Comparison of ENCODE assay signal across 9 cellular contexts in the genomic region with DNA sequence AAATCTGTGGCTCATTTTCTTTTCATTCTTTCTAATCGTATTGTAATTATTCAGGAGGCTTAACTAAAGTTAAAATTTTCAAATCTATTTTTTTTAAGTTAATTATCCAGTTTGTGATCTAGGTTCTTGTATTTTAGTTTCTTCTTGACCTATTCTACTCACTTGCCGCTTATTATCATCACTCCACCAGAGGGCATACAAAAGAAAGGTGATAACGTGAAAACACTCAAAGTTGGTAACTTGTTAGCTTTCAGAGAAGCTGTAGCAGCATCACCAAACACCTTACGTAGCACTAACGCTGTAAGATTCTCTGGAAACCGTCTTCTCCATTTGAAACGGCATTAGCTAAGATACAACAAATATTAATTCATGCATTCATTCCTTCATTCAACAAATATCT. TPM values are rescaled to one million over a fixed set of nuclear protein-coding genes. Genes with fewer than 3 reads are reported as not detected.
A peak's percentile ranks its signal among the peaks of the same experiment; 100 is the strongest.
DNase-seq lines count a peak whose midpoint lies in the region; ATAC-seq and TF ChIP-seq lines count a peak whose summit lies in the region.
"Had no signal": no experiment of that assay in that cellular context is flagged by ENCODE, and none has a peak within 500 bp of the region (broad histone marks: within the 10 kb centered on the region; RNA-seq: fewer than 3 reads in every experiment).

No MANE protein-coding gene starts in this region.

- intact Hi-C loops in PC-3 (cut with micrococcal nuclease) = loop anchor here (1.0 kb wide), 1 partner anchor 112 kb away; no protein-coding TSS in a partner anchor
- intact Hi-C loops in activated T-helper 1 cell treated with anti-CD3 and anti-CD28 coated beads, Interleukin-12 subunit alpha, Interleukin-12 subunit beta, Interleukin-2, Interleukin-4 antibody, amounts not matched to agents 30 ng/mL and 10 ng/mL and 1 ng/mL, durations not matched to agents 14 hours and 24 hours and 36 hours (cut with micrococcal nuclease) = loop anchor here (1.0 kb wide), 1 partner anchor 112 kb away; no protein-coding TSS in a partner anchor

- no peak overlapping the region for H3K4me2 ChIP-seq in PC-3 (ENCODE audit: low read length)

- H3K36me3 ChIP-seq in ACC112 (ENCODE audit: insufficient read depth, low read length) = 0 out of 2 replicates have a peak, but pooled peaks cover 5% of the 10 kb centered on the region
- H3K36me3 ChIP-seq in PC-3 (ENCODE audit: low read depth, low read length) = no peaks in the 10 kb centered on the region
- H3K36me3 ChIP-seq: tibial nerve had no signal

- TF ChIP-seq CTCF in PC-3 (conservative IDR thresholded peaks at IDR 0.05; ENCODE audit: low read depth, low read length) = peak; percentile 57
- TF ChIP-seq CTCF in fibroblast of pulmonary artery (IDR thresholded peaks at IDR 0.05; ENCODE audit: low read length, missing control alignments) = peak; percentile 41

- peaks cover 11% of the 10 kb centered on the region for H3K27me3 Mint-ChIP-seq in activated T-helper 1 cell treated with anti-CD3 and anti-CD28 coated beads, Interleukin-12 subunit alpha, Interleukin-12 subunit beta, Interleukin-2, Interleukin-4 antibody, amounts not matched to agents 30 ng/mL and 10 ng/mL and 1 ng/mL, durations not matched to agents 14 hours and 24 hours and 36 hours (ENCODE audit: insufficient read depth)

- peaks cover 92% of the 10 kb centered on the region for H3K79me2 ChIP-seq in ACC112 (ENCODE audit: control insufficient read depth, insufficient read depth, low read length, unreplicated experiment)
- H3K79me2 ChIP-seq in PC-3 (ENCODE audit: low read length) = no peaks in the 10 kb centered on the region

- no peaks in the 10 kb centered on the region for H4K20me1 ChIP-seq in PC-3 (ENCODE audit: low read length)

- H2AFZ ChIP-seq in ACC112 (ENCODE audit: low read length, unreplicated experiment) (no peak overlapping the region), PC-3 (ENCODE audit: low read length) (no peak overlapping the region)

- no peaks in the 10 kb centered on the region for H3F3A ChIP-seq in PC-3 (ENCODE audit: low read length, unreplicated experiment)

- ATAC-seq in PC-3 = no peak

- DNase-seq in GM03348 (ENCODE audit: low spot score) (peak; percentile 16), PC-3 (peak; percentile 58), fibroblast of pulmonary artery (ENCODE audit: low read depth) (peak; percentile 58), foreskin melanocyte (no peak), pons (ENCODE audit: low spot score) (no peak)
- DNase-seq in activated naive CD4-positive, alpha-beta T cell treated with anti-CD3 and anti-CD28 coated beads, Interleukin-2, amount 50 U/mL, for 16 hours = no peak
- no peak for DNase-seq in activated T-helper 1 cell treated with anti-CD3 and anti-CD28 coated beads, Interleukin-12 subunit alpha, Interleukin-12 subunit beta, Interleukin-2, Interleukin-4 antibody, amounts not matched to agents 30 ng/mL and 10 ng/mL and 1 ng/mL, durations not matched to agents 14 hours and 24 hours and 36 hours (ENCODE audit: low spot score)

- POLR2A ChIA-PET in PC-3 (lab: Charles Lee; ENCODE audit: unreplicated experiment) = no interaction called here

- no peaks in the 10 kb centered on the region for H3K9me3 ChIP-seq in PC-3 (ENCODE audit: low read length)
- H3K9me3 ChIP-seq: tibial nerve had no signal

- H3K4me3 ChIP-seq in ACC112 (ENCODE audit: low read depth, low read length) (peak overlapping the region; percentile 8; the same call in 1 of the 2 replicates), PC-3 (ENCODE audit: low read length) (no peak overlapping the region), fibroblast of pulmonary artery (replicated peaks; ENCODE audit: low read depth, low read length) (no peak overlapping the region)
- H3K4me3 ChIP-seq: tibial nerve had no signal

- no TSS peak for BruUV-seq in PC-3 (replicated peaks; lab: Mats Ljungman, UMichigan)

- no peak overlapping the region for H3K4me3 Mint-ChIP-seq in activated T-helper 1 cell treated with anti-CD3 and anti-CD28 coated beads, Interleukin-12 subunit alpha, Interleukin-12 subunit beta, Interleukin-2, Interleukin-4 antibody, amounts not matched to agents 30 ng/mL and 10 ng/mL and 1 ng/mL, durations not matched to agents 14 hours and 24 hours and 36 hours

- H3K9me3 Mint-ChIP-seq in activated T-helper 1 cell treated with anti-CD3 and anti-CD28 coated beads, Interleukin-12 subunit alpha, Interleukin-12 subunit beta, Interleukin-2, Interleukin-4 antibody, amounts not matched to agents 30 ng/mL and 10 ng/mL and 1 ng/mL, durations not matched to agents 14 hours and 24 hours and 36 hours = no peaks in the 10 kb centered on the region

- H3K27ac ChIP-seq in ACC112 (ENCODE audit: low read depth, low read length) (no peak overlapping the region), PC-3 (ENCODE audit: low read length) (no peak overlapping the region)

- CTCF ChIA-PET in PC-3 (lab: Charles Lee) = no interaction called here

- no peak overlapping the region for H3K27ac Mint-ChIP-seq in activated T-helper 1 cell treated with anti-CD3 and anti-CD28 coated beads, Interleukin-12 subunit alpha, Interleukin-12 subunit beta, Interleukin-2, Interleukin-4 antibody, amounts not matched to agents 30 ng/mL and 10 ng/mL and 1 ng/mL, durations not matched to agents 14 hours and 24 hours and 36 hours

- H3K4me1 Mint-ChIP-seq in activated T-helper 1 cell treated with anti-CD3 and anti-CD28 coated beads, Interleukin-12 subunit alpha, Interleukin-12 subunit beta, Interleukin-2, Interleukin-4 antibody, amounts not matched to agents 30 ng/mL and 10 ng/mL and 1 ng/mL, durations not matched to agents 14 hours and 24 hours and 36 hours (ENCODE audit: low read depth) = peaks cover 32% of the 10 kb centered on the region

- H3K9ac ChIP-seq in PC-3 (ENCODE audit: low read length) = no peak overlapping the region

- H3K27me3 ChIP-seq in ACC112 (ENCODE audit: insufficient read depth, low read length) (no peaks in the 10 kb centered on the region), PC-3 (ENCODE audit: low read length) (peaks cover 15% of the 10 kb centered on the region)
- H3K27me3 ChIP-seq: tibial nerve had no signal

- H3K9me2 ChIP-seq in PC-3 (replicated peaks; ENCODE audit: low read length) = no peaks in the 10 kb centered on the region

- H3K36me3 Mint-ChIP-seq in activated T-helper 1 cell treated with anti-CD3 and anti-CD28 coated beads, Interleukin-12 subunit alpha, Interleukin-12 subunit beta, Interleukin-2, Interleukin-4 antibody, amounts not matched to agents 30 ng/mL and 10 ng/mL and 1 ng/mL, durations not matched to agents 14 hours and 24 hours and 36 hours (ENCODE audit: low read depth) = peaks cover 8% of the 10 kb centered on the region

- peaks cover 33% of the 10 kb centered on the region for H3K4me1 ChIP-seq in ACC112 (ENCODE audit: control insufficient read depth, insufficient read depth, low read length, unreplicated experiment)
- no peaks in the 10 kb centered on the region for H3K4me1 ChIP-seq in PC-3 (ENCODE audit: insufficient read depth, low read length)

RNA-seq across cellular contexts. Expression of a gene that starts 4.8 kb away (rescaled TPM):
- total RNA-seq in PC-3 (2014; rRNA removed) = 5.2 and 6.3 TPM in 2 replicates
- 13.9 and 15.4 TPM in 2 replicates for total RNA-seq in activated T-helper 1 cell treated with anti-CD3 and anti-CD28 coated beads, Interleukin-12 subunit alpha, Interleukin-12 subunit beta, Interleukin-2, Interleukin-4 antibody, amounts not matched to agents 30 ng/mL and 10 ng/mL and 1 ng/mL, durations not matched to agents 14 hours and 24 hours and 36 hours

Comparison
In these comparisons a context has a peak if more than half of its experiments do, and no peak if none do; other contexts are left out.
1. DNase-seq: peak in GM03348 (single experiment), PC-3 (single experiment) and fibroblast of pulmonary artery (single experiment); none in activated naive CD4-positive, alpha-beta T cell treated with anti-CD3 and anti-CD28 coated beads, Interleukin-2, amount 50 U/mL, for 16 hours (single experiment), activated T-helper 1 cell treated with anti-CD3 and anti-CD28 coated beads, Interleukin-12 subunit alpha, Interleukin-12 subunit beta, Interleukin-2, Interleukin-4 antibody, amounts not matched to agents 30 ng/mL and 10 ng/mL and 1 ng/mL, durations not matched to agents 14 hours and 24 hours and 36 hours (single experiment), foreskin melanocyte (single experiment) and pons (single experiment).